ENCODE assay signal across 34 cellular contexts in the genomic region with DNA sequence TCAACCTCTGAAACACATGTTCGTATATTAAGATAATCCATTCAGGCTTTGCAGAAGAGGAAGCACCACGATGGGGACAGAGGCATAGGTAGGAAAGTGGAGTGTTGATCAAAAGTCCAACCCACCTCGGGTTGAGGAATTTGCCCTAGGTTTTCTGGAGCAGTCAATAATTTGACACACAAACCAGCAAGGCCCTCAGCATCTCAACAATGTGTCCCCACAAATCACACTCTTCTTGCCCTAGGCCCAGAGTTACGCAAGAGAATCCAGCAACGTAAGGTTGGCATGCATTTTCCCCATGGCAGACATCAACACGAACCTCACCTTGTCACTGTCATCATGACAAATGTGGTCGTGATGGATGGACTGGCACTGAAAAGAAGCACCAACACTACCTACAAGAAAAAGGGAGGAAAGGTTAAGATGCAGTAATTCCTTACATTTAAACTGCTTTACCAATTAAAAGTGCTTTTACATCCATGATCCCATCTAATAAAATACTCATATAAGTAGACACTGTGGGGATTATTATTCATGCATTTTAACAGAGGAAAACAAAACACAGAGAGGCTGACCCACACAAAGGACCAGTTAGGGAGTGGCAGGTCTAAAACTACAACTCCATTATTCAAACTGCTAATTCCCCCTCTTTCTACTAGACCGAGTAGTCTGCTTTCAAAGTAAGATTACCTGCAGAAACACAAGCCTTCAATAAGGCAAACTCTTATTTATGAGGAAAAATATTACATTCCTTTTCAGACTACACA. TPM values are rescaled to one million over a fixed set of nuclear protein-coding genes. Genes with fewer than 3 reads are reported as not detected.
DNase-seq lines count a peak whose midpoint lies in the region; ATAC-seq, FAIRE-seq and TF ChIP-seq lines count a peak whose summit lies in the region.
"Had no signal": no experiment of that assay in that cellular context is flagged by ENCODE, and none has a peak within 500 bp of the region (broad histone marks: within the 10 kb centered on the region; RNA-seq: fewer than 3 reads in every experiment).

No MANE protein-coding gene starts in this region.

- H3K27me3 Mint-ChIP-seq in nephron progenitor cell (ENCODE audit: low read depth, poor library complexity), result no peaks in the 10 kb centered on the region
- H3K27me3 Mint-ChIP-seq: activated CD4-positive, alpha-beta memory T cell treated with anti-CD3 and anti-CD28 coated beads for 36 hours; CD4-positive, alpha-beta T cell had no signal

- H3K79me2 ChIP-seq in H1 (ENCODE audit: control insufficient read depth in 1 of 2, insufficient read depth in 2 of 2, low read length in 2 of 2), result peaks cover 4 to 82% of the 10 kb centered on the region in 2 experiments; a peak in 3 of 4 replicates
- peaks cover 90% of the 10 kb centered on the region for H3K79me2 ChIP-seq in Karpas-422 (ENCODE audit: low read length)

- no peak for TF ChIP-seq RAD21 in H1 (IDR thresholded peaks at IDR 0.05 in 1 of 2, conservative IDR thresholded peaks at IDR 0.05 in 1 of 2; ENCODE audit: low read depth in 2 of 2, low read length in 2 of 2)

- peak overlapping the region; percentile 20 for H3K27ac Mint-ChIP-seq in nephron progenitor cell
- H3K27ac Mint-ChIP-seq: activated CD4-positive, alpha-beta memory T cell treated with anti-CD3 and anti-CD28 coated beads for 36 hours; CD4-positive, alpha-beta T cell; GM23338 had no signal

- FAIRE-seq in H1 (lab: Jason Lieb, UNC), result no peak
- FAIRE-seq: D721Med had no signal

- 89% methylated on average over 8 of the region's 8 CpGs; no CpG with 5 or more reads in 1 of the 2 experiments for WGBS in H1 (ENCODE audit: extremely low coverage in 1 of 2, insufficient coverage in 1 of 2, insufficient read length in 1 of 2, insufficient replicate concordance in 2 of 2, low coverage in 1 of 2, low lambda C conversion rate in 2 of 2, missing lambda C conversion rate in 1 of 2), 2 experiments
- 71 to 75% (median 74%) methylated on average over 8 of the region's 8 CpGs for WGBS in psoas muscle, 3 donors

- TF ChIP-seq POLR2A in H1 (IDR thresholded peaks at IDR 0.05; ENCODE audit: control extremely low read depth in 1 of 2, low read depth in 2 of 2, low read length in 2 of 2), result no peak

- H3K4me3 ChIP-seq in cardiac muscle cell, result no peak overlapping the region
- H3K4me3 ChIP-seq in right atrium auricular region, result no peak overlapping the region
- no peak overlapping the region for H3K4me3 ChIP-seq in H1 (ENCODE audit: extremely low read depth in 1 of 4, insufficient read depth in 2 of 4, low read depth in 3 of 4, low read length in 4 of 4)
- H3K4me3 ChIP-seq in Karpas-422 (ENCODE audit: low read length), result no peak overlapping the region
- no peak overlapping the region for H3K4me3 ChIP-seq in psoas muscle
- H3K4me3 ChIP-seq: GM23338, heart right ventricle, lung, tibial nerve had no signal

- H3K4me2 ChIP-seq in H1 (ENCODE audit: insufficient read depth in 1 of 2, low read depth in 2 of 2, low read length in 2 of 2), result no peak overlapping the region
- no peak overlapping the region for H3K4me2 ChIP-seq in Karpas-422 (ENCODE audit: low read depth, low read length, poor library complexity, severe bottlenecking)
- H3K4me2 ChIP-seq: GM23338 had no signal

- H3K18ac ChIP-seq in H1 (ENCODE audit: extremely low read depth, low read length), result no peak overlapping the region

- peaks cover 11% of the 10 kb centered on the region for H3K9me3 Mint-ChIP-seq in nephron progenitor cell
- H3K9me3 Mint-ChIP-seq: activated CD4-positive, alpha-beta memory T cell treated with anti-CD3 and anti-CD28 coated beads for 36 hours; CD4-positive, alpha-beta T cell; neural crest cell had no signal

- peaks cover 70% of the 10 kb centered on the region for H3K36me3 Mint-ChIP-seq in nephron progenitor cell (ENCODE audit: low read depth)

- H3K27me3 ChIP-seq in cardiac muscle cell (no peaks in the 10 kb centered on the region), right atrium auricular region (no peaks in the 10 kb centered on the region), H1 (replicated peaks in 1 of 4; ENCODE audit: control insufficient read depth in 3 of 4, extremely low read depth in 1 of 4, insufficient read depth in 3 of 4, low read length in 3 of 4) (no peaks in the 10 kb centered on the region), Karpas-422 (ENCODE audit: low read length) (no peaks in the 10 kb centered on the region), psoas muscle (ENCODE audit: insufficient read depth in 3 of 3, low read length in 2 of 3) (no peaks in the 10 kb centered on the region)
- H3K27me3 ChIP-seq: heart right ventricle, tibial nerve had no signal

- no peaks in the 10 kb centered on the region for H3K23me2 ChIP-seq in H1 (ENCODE audit: low read depth, low read length)

- no peaks in the 10 kb centered on the region for H3K9me2 ChIP-seq in Karpas-422 (replicated peaks; ENCODE audit: insufficient read depth, low read length)

- H3K4ac ChIP-seq in H1 (replicated peaks; ENCODE audit: insufficient read length, low read depth, low read length), result no peak overlapping the region

- no peak for DNase-seq in cardiac muscle cell (ENCODE audit: low read depth in 1 of 2, low spot score in 1 of 2)
- no peak for DNase-seq in right atrium auricular region (ENCODE audit: low spot score)
- no peak for DNase-seq in H1 (ENCODE audit: low read depth in 1 of 2, low spot score in 2 of 2)
- DNase-seq in nephron progenitor cell, result no peak
- DNase-seq in Karpas-422, result no peak
- DNase-seq in psoas muscle, result no peak
- DNase-seq in activated CD4-positive, alpha-beta T cell treated with anti-CD3 and anti-CD28 coated beads, Interleukin-2, amount 50 U/mL, for 1 hour, result no peak
- DNase-seq: 8988T; activated CD4-positive, alpha-beta memory T cell treated with anti-CD3 and anti-CD28 coated beads for 36 hours; activated CD8-positive, alpha-beta memory T cell treated with anti-CD3 and anti-CD28 coated beads, Interleukin-2, amount 50 U/mL, for 4 hours; activated naive CD4-positive, alpha-beta T cell treated with Interleukin-2 at 50 U/mL for 16 hours; CD4-positive, alpha-beta T cell; DND-41; foreskin melanocyte; GF-D8; heart right ventricle; KG1; MM.1S; NCI-H2029; NCI-H2227 treated with DMSO at 0.1 percent for 48 hours; NCI-H526 treated with DMSO at 0.1 percent for 48 hours; NK-92 treated with Interleukin-12 subunit alpha and Interleukin-12 subunit beta, amount 100 ng/mL, for 24 hours; posterior cingulate gyrus; stimulated activated CD4-positive, alpha-beta T cell treated with anti-CD3 and anti-CD28 coated beads, Interleukin-4, amount 100 ng/mL, for 1 hour; T-helper 2 cell had no signal

- H2BK15ac ChIP-seq in H1 (ENCODE audit: low read length), result no peak overlapping the region

- intact Hi-C loops in psoas muscle (cut with DNase I), result no loop called here

- peak overlapping the region; percentile 0 for H3K27ac ChIP-seq in cardiac muscle cell
- no peak overlapping the region for H3K27ac ChIP-seq in right atrium auricular region
- no peak overlapping the region for H3K27ac ChIP-seq in H1 (ENCODE audit: low read depth, low read length)
- no peak overlapping the region for H3K27ac ChIP-seq in Karpas-422 (ENCODE audit: low read length)
- H3K27ac ChIP-seq in psoas muscle, result no peak overlapping the region
- H3K27ac ChIP-seq: heart right ventricle had no signal

- H2BK5ac ChIP-seq in H1 (ENCODE audit: low read depth, low read length), result no peak overlapping the region

- no peak overlapping the region for H2BK120ac ChIP-seq in H1 (replicated peaks; ENCODE audit: low read depth, low read length)

- H2AK5ac ChIP-seq in H1 (ENCODE audit: low read depth, low read length), result no peak overlapping the region

- peaks cover 3% of the 10 kb centered on the region in 2 experiments for H4K20me1 ChIP-seq in H1 (replicated peaks in 1 of 2; ENCODE audit: control insufficient read depth in 1 of 2, insufficient read depth in 2 of 2, low read length in 2 of 2)
- no peaks in the 10 kb centered on the region for H4K20me1 ChIP-seq in Karpas-422 (ENCODE audit: insufficient read depth, low read depth, low read length)

- H2AFZ ChIP-seq in H1 (ENCODE audit: low read length) (no peak overlapping the region), Karpas-422 (ENCODE audit: low read length) (no peak overlapping the region)
- H2AFZ ChIP-seq: GM23338 had no signal

- H4K91ac ChIP-seq in H1 (replicated peaks; ENCODE audit: insufficient read length, low read length), result no peak overlapping the region

- no peak for TF ChIP-seq CTCF in cardiac muscle cell (IDR thresholded peaks at IDR 0.05; ENCODE audit: low read depth, low read length)
- no peak for TF ChIP-seq CTCF in right atrium auricular region (IDR thresholded peaks at IDR 0.05)
- no peak for TF ChIP-seq CTCF in H1 (IDR thresholded peaks at IDR 0.05; ENCODE audit: control extremely low read depth in 1 of 3, insufficient read depth in 1 of 3, low read depth in 1 of 3, low read length in 3 of 3)
- no peak for TF ChIP-seq CTCF in nephron progenitor cell (IDR thresholded peaks at IDR 0.05)
- TF ChIP-seq CTCF in psoas muscle (IDR thresholded peaks at IDR 0.05), result no peak

- H3K9ac ChIP-seq in H1 (replicated peaks in 1 of 4; ENCODE audit: extremely low read depth in 1 of 4, low read depth in 3 of 4, low read length in 3 of 4) (no peak overlapping the region), Karpas-422 (ENCODE audit: low read length) (no peak overlapping the region)

- no peaks in the 10 kb centered on the region for H3K9me3 ChIP-seq in cardiac muscle cell (ENCODE audit: low read depth)
- H3K9me3 ChIP-seq in right atrium auricular region, result no peaks in the 10 kb centered on the region
- 0 out of 4 replicates have a peak, but pooled peaks cover 0 to 3% of the 10 kb centered on the region in 2 experiments for H3K9me3 ChIP-seq in H1 (ENCODE audit: insufficient read depth in 2 of 2, low read depth in 1 of 2, low read length in 1 of 2)
- H3K9me3 ChIP-seq in Karpas-422 (ENCODE audit: low read length), result no peaks in the 10 kb centered on the region
- no peaks in the 10 kb centered on the region for H3K9me3 ChIP-seq in psoas muscle
- H3K9me3 ChIP-seq: tibial nerve had no signal

- peaks cover 5% of the 10 kb centered on the region for H3K79me1 ChIP-seq in H1 (ENCODE audit: low read depth, low read length)

- H3K4me1 ChIP-seq in cardiac muscle cell (ENCODE audit: low read depth) (no peaks in the 10 kb centered on the region), right atrium auricular region (no peaks in the 10 kb centered on the region), H1 (replicated peaks in 1 of 4; ENCODE audit: control insufficient read depth in 3 of 4, insufficient read depth in 4 of 4, low read length in 3 of 4) (no peaks in the 10 kb centered on the region), Karpas-422 (ENCODE audit: low read length) (peaks cover 6% of the 10 kb centered on the region), psoas muscle (no peaks in the 10 kb centered on the region)

- no peak overlapping the region for H3K23ac ChIP-seq in H1 (ENCODE audit: insufficient read length)

- H2BK20ac ChIP-seq in H1 (ENCODE audit: low read length), result no peak overlapping the region

- H4K8ac ChIP-seq in H1 (ENCODE audit: extremely low read depth, insufficient read depth, low read length), result no peak overlapping the region

- H3K36me3 ChIP-seq in cardiac muscle cell (no peaks in the 10 kb centered on the region), right atrium auricular region (peaks cover 5% of the 10 kb centered on the region), H1 (ENCODE audit: control insufficient read depth in 2 of 4, insufficient read depth in 4 of 4, low read length in 3 of 4) (peaks cover 0 to 20% (median 4%) of the 10 kb centered on the region in 4 experiments; a peak in 4 of 8 replicates), Karpas-422 (ENCODE audit: insufficient read depth, low read length) (no peaks in the 10 kb centered on the region; the same call in 1 of the 2 replicates), psoas muscle (ENCODE audit: insufficient read depth in 1 of 2, low read depth in 1 of 2) (peaks cover 0 to 8% of the 10 kb centered on the region in 2 donors)

- POLR2A ChIA-PET in H1 (lab: Charles Lee; ENCODE audit: partially characterized antibody), result no interaction called here

- no peak for TF ChIP-seq EP300 in H1 (IDR thresholded peaks at IDR 0.05; ENCODE audit: borderline replicate concordance in 1 of 2, low read depth in 2 of 2, low read length in 2 of 2)

- no peak overlapping the region for H3K56ac ChIP-seq in H1 (replicated peaks; ENCODE audit: insufficient read length, low read depth, low read length)

- H3K4me1 Mint-ChIP-seq in nephron progenitor cell, result peaks cover 16% of the 10 kb centered on the region
- H3K4me1 Mint-ChIP-seq: GM23338 had no signal

- H3K4me3 Mint-ChIP-seq in nephron progenitor cell, result no peak overlapping the region
- H3K4me3 Mint-ChIP-seq: activated CD4-positive, alpha-beta memory T cell treated with anti-CD3 and anti-CD28 coated beads for 36 hours; CD4-positive, alpha-beta T cell; GM23338; neural crest cell had no signal

- H2BK12ac ChIP-seq in H1 (ENCODE audit: low read depth, low read length), result no peak overlapping the region

- H4K5ac ChIP-seq in H1 (ENCODE audit: insufficient read length, low read depth, low read length), result no peak overlapping the region

- H3K14ac ChIP-seq in H1 (ENCODE audit: insufficient read length), result no peak overlapping the region

- ATAC-seq in GM21723 (IDR thresholded peaks at IDR 0.05; ENCODE audit: unreplicated experiment) (no peak), psoas muscle (no peak)
- ATAC-seq: activated CD4-positive, CD25-positive, alpha-beta regulatory T cell treated with anti-CD3 and anti-CD28 coated beads, Interleukin-2, amount 50 U/mL, for 24 hours; GM23338; heart right ventricle; sciatic nerve; SK-N-SH treated with all-trans-retinoic acid at 6 μM for 48 hours had no signal

- CTCF ChIA-PET in H1 (lab: Charles Lee; ENCODE audit: partially characterized antibody), result no interaction called here

RNA-seq across cellular contexts. Expression of a gene that starts 24.4 kb away (rescaled TPM):
- total RNA-seq in cardiac muscle cell, result 18.6 and 26.3 TPM in 2 replicates
- 20.1 and 34.5 TPM in 2 replicates for polyA plus RNA-seq in cardiac muscle cell
- 10 to 100 TPM; 21.4 to 38.6 TPM for total RNA-seq in right atrium auricular region
- 60.9 and 61.3 TPM in 2 replicates for total RNA-seq in H1 (2021; fragmentation: NEBNext Ultra II Directional; extraction: Animal tissue kit (Norgen Biotek cat#: 25700))
- polyA plus RNA-seq in H1 (2011; rRNA removed), result 40.7 and 54.9 TPM in 2 replicates
- 28.7 TPM for polyA plus RNA-seq in H1 (2011; cell fraction: cytosol; rRNA removed)
- polyA plus RNA-seq in H1 (2011; cell fraction: nucleus; rRNA removed), result 42.8 TPM
- polyA plus RNA-seq in H1 (2012, experiment 1 of 2), result 24.9 to 32.3 TPM (median 29.1 TPM) in 4 replicates
- 3.4 TPM for polyA plus RNA-seq in H1 (2012, experiment 2 of 2)
- polyA plus RNA-seq in H1 (2013, experiment 1 of 2), result 21.2 TPM
- polyA plus RNA-seq in H1 (2013, experiment 2 of 2), result 20.7 TPM
- polyA minus RNA-seq in H1 (2011; rRNA and poly(A)+ RNA removed), result 155 and 161 TPM in 2 replicates
- polyA minus RNA-seq in H1 (2011; cell fraction: cytosol; rRNA and poly(A)+ RNA removed), result 40.3 TPM
- 57.0 TPM for polyA minus RNA-seq in H1 (2011; cell fraction: nucleus; rRNA and poly(A)+ RNA removed)
- 18.9 and 55.1 TPM in 2 replicates for total RNA-seq in Karpas-422 (2014; rRNA removed; shearing (Covaris generic); ENCODE audit: low replicate concordance)
- total RNA-seq in psoas muscle, result 10 to 100 TPM; 16.1 to 36.9 (median 21.9) TPM
- polyA plus RNA-seq in psoas muscle, result 10 to 100 TPM in 1 of 3 donors, 1 to 10 TPM in 2; 7.6 to 18.7 (median 9.9) TPM
